1 cellular context compared by ENCODE assay signal in genomic region chr2:74653985-74654882, GRCh38.
TF ChIP-seq lines count a peak whose summit lies in the region.

TSS of gene SEMA4F (plus strand) at chr2:74654247. CDS start at chr2:74654377, 130 bp downstream.

TF ChIP-seq in HepG2, 621 proteins besides CTCF, POLR2A, EP300 and RAD21 (continued from another document and continues in another):
- TF ChIP-seq AHDC1 (CRISPR knock-in tag; IDR thresholded peaks at IDR 0.05; ENCODE audit: borderline replicate concordance) (no peak; the same call in 1 of the 2 replicates), NFRKB (IDR thresholded peaks at IDR 0.05) (no peak), ZNF280B (CRISPR knock-in tag; IDR thresholded peaks at IDR 0.05; ENCODE audit: borderline replicate concordance) (0 out of 2 replicates have a peak, but pooled peaks have one; percentile 12), HMGXB4 (CRISPR knock-in tag; IDR thresholded peaks at IDR 0.05; ENCODE audit: borderline replicate concordance in 1 of 2, low read depth in 1 of 2) (peak in 1 of 2 experiments; percentile 8; a peak in 1 of 4 replicates), ZNF350 (CRISPR knock-in tag; IDR thresholded peaks at IDR 0.05; ENCODE audit: borderline replicate concordance, low read depth) (peak; percentile 48; the same call in 1 of the 2 replicates), ZFP91 (CRISPR knock-in tag; IDR thresholded peaks at IDR 0.05; ENCODE audit: borderline replicate concordance) (peak; percentile 79; the same call in 1 of the 2 replicates), ZNF3 (CRISPR knock-in tag; IDR thresholded peaks at IDR 0.05) (no peak), ZNF18 (CRISPR knock-in tag; IDR thresholded peaks at IDR 0.05; ENCODE audit: insufficient replicate concordance) (peak; percentile 75), ATF7-NPFF (CRISPR knock-in tag; IDR thresholded peaks at IDR 0.05; ENCODE audit: low read depth) (peak; percentile 62), NONO (IDR thresholded peaks at IDR 0.05) (no peak), NONO (CRISPR knock-in tag; conservative IDR thresholded peaks at IDR 0.05) (0 out of 2 replicates have a peak, but pooled peaks have one; percentile 39), THAP7 (CRISPR knock-in tag; IDR thresholded peaks at IDR 0.05) (peak; percentile 3; the same call in 1 of the 2 replicates), ZNF407 (CRISPR knock-in tag; IDR thresholded peaks at IDR 0.05; ENCODE audit: not compliant biosample characterization) (no peak), POLR2AphosphoS5 (IDR thresholded peaks at IDR 0.05; ENCODE audit: low read depth, low read length) (peak; percentile 92), TAF1 (CRISPR knock-in tag; IDR thresholded peaks at IDR 0.05) (peak; percentile 63), ZSCAN20 (CRISPR knock-in tag; IDR thresholded peaks at IDR 0.05; ENCODE audit: borderline replicate concordance) (0 out of 2 replicates have a peak, but pooled peaks have one; percentile 25), ZNF788 (CRISPR knock-in tag; IDR thresholded peaks at IDR 0.05; ENCODE audit: borderline replicate concordance) (peak; percentile 51), ZNF850 (CRISPR knock-in tag; conservative IDR thresholded peaks at IDR 0.05) (0 out of 2 replicates have a peak, but pooled peaks have one; percentile 69), ZSCAN21 (CRISPR knock-in tag; IDR thresholded peaks at IDR 0.05; ENCODE audit: borderline replicate concordance) (peak; percentile 21; the same call in 1 of the 2 replicates)
